ENCODE assay signal across 8 cellular contexts in the genomic region with DNA sequence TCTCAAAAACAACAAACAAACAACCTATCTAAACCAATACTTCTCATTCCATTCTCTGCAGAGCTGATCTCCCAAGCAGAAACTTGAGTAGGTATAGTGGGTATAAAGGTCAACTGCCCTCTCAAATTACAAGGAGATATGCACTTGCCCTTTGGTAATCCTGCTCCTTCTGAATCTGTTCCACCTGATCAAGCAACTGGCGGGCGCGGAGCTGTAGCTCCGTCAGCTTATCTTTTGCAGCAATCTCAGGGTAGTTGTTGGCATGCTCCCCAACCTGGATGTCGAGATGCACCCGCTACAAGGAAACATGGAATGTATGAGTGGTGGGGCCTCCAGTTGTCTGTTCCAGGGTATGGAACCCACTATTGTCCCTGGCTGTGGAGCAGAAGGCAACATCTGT. TPM values are rescaled to one million over a fixed set of nuclear protein-coding genes. Genes with fewer than 3 reads are reported as not detected.
DNase-seq lines count a peak whose midpoint lies in the region; ATAC-seq and TF ChIP-seq lines count a peak whose summit lies in the region.

No MANE protein-coding gene starts in this region.

- H3K4me2 ChIP-seq in GM23248 (ENCODE audit: unreplicated experiment): peak overlapping the region; percentile 77

- 0 out of 2 replicates have a peak overlapping the region, but pooled peaks have one; percentile 11 for H3K27ac ChIP-seq in GM23248
- H3K27ac ChIP-seq in SJSA1: no peak overlapping the region
- peak overlapping the region; percentile 95 to 98 (median 97) for H3K27ac ChIP-seq in gastrocnemius medialis

- intact Hi-C loops in gastrocnemius medialis (cut with DNase I; ENCODE audit: low total_unique reads): loop anchor here (5.0 to 10.0 kb wide), 3 partner anchors 166 to 534 kb away; partner anchors contain the start of genes PGAM2, TBRG4 and ZMIZ2

- in situ Hi-C loops in GM23248 (cut with MboI) (loop anchor here (25.0 kb wide), 1 partner anchor 531 kb away; the partner anchor contains the start of gene TBRG4), gastrocnemius medialis (cut with MboI; ENCODE audit: low sequenced_read_pairs in 4 of 4) (loop anchor here (5.0 to 25.0 kb wide), 7 partner anchors 131 to 531 kb away; partner anchors contain the start of genes TBRG4 (in 4 of the 4) and H2AZ2 (in 2 of the 4))

- ATAC-seq in gastrocnemius medialis (no peak), HG03378 (IDR thresholded peaks at IDR 0.05; ENCODE audit: unreplicated experiment) (no peak), GM18868 (IDR thresholded peaks at IDR 0.05; ENCODE audit: unreplicated experiment) (no peak)

- H3K9ac ChIP-seq in GM23248: peak overlapping the region; percentile 91

- H3K27me3 ChIP-seq in GM23248 (replicated peaks; ENCODE audit: insufficient read depth) (no peaks in the 10 kb centered on the region), SJSA1 (replicated peaks) (no peaks in the 10 kb centered on the region), gastrocnemius medialis (no peaks in the 10 kb centered on the region)

- H3K79me2 ChIP-seq in GM23248 (ENCODE audit: insufficient read depth): peaks cover 38% of the 10 kb centered on the region

- H3K9me2 ChIP-seq in GM23248 (ENCODE audit: insufficient read depth): no peaks in the 10 kb centered on the region

- no peak overlapping the region for H2AFZ ChIP-seq in GM23248

- H3K36me3 ChIP-seq in GM23248 (ENCODE audit: low read depth) (peaks cover 11% of the 10 kb centered on the region), SJSA1 (peaks cover 39% of the 10 kb centered on the region), gastrocnemius medialis (peaks cover 0 to 31% of the 10 kb centered on the region in 2 donors)

- TF ChIP-seq CTCF in fibroblast of villous mesenchyme (IDR thresholded peaks at IDR 0.05; ENCODE audit: insufficient read depth, low read depth, low read length) (no peak), gastrocnemius medialis (IDR thresholded peaks at IDR 0.05 in 4 of 5, conservative IDR thresholded peaks at IDR 0.05 in 1 of 5) (no peak)

- 68 to 74% methylated on average over 6 of the region's 6 CpGs for WGBS in GM23248 (ENCODE audit: low coverage in 1 of 2, low lambda C conversion rate in 2 of 2, missing lambda C conversion rate in 2 of 2), 2 experiments

- no peaks in the 10 kb centered on the region for H4K20me1 ChIP-seq in GM23248 (ENCODE audit: insufficient read depth)

- TF ChIP-seq POLR2A in gastrocnemius medialis (IDR thresholded peaks at IDR 0.05): no peak

- H3K9me3 ChIP-seq in GM23248 (ENCODE audit: low read depth): no peaks in the 10 kb centered on the region
- H3K9me3 ChIP-seq in SJSA1 (replicated peaks): no peaks in the 10 kb centered on the region
- no peaks in the 10 kb centered on the region for H3K9me3 ChIP-seq in gastrocnemius medialis

- DNase-seq in GM23248 (no peak), SJSA1 (ENCODE audit: low read depth in 1 of 2, low spot score in 2 of 2) (no peak), fibroblast of villous mesenchyme (ENCODE audit: low read depth) (no peak), gastrocnemius medialis (no peak), UCSD-AML1 (lab: John Stamatoyannopoulos, UW; ENCODE audit: unreplicated experiment) (no peak), NCI-H446 (lab: John Stamatoyannopoulos, UW) (no peak)

- H3K4me3 ChIP-seq in GM23248 (peak overlapping the region; percentile 87), SJSA1 (peak overlapping the region; percentile 64), fibroblast of villous mesenchyme (ENCODE audit: low read depth, low read length) (peak overlapping the region; percentile 68), gastrocnemius medialis (peak overlapping the region; percentile 67 to 98 (median 80))

- peaks cover 7% of the 10 kb centered on the region; the same call in 1 of the 2 replicates for H3K4me1 ChIP-seq in GM23248 (ENCODE audit: insufficient read depth)
- peaks cover 19% of the 10 kb centered on the region for H3K4me1 ChIP-seq in SJSA1 (replicated peaks)
- H3K4me1 ChIP-seq in gastrocnemius medialis: peaks cover 14 to 28% of the 10 kb centered on the region in 2 donors

- H3F3A ChIP-seq in GM23248 (ENCODE audit: insufficient read depth): peaks cover 17% of the 10 kb centered on the region; the same call in 1 of the 2 replicates

RNA-seq across cellular contexts. Expression of gene TMED4, which starts 1.1 kb away (rescaled TPM):
- 174 and 201 TPM in 2 replicates for total RNA-seq in GM23248 (2014; rRNA removed; shearing (Covaris generic))
- 78.2 and 86.0 TPM in 2 replicates for polyA plus RNA-seq in GM23248 (2016; fragmentation: Nextera tagmentation; extraction: Ambion mirVana)
- total RNA-seq in SJSA1 (2014; rRNA removed; shearing (Covaris generic)): 108 and 164 TPM in 2 replicates
- total RNA-seq in fibroblast of villous mesenchyme: 54.4 and 84.2 TPM in 2 replicates
- total RNA-seq in gastrocnemius medialis: 100 to 1,000 TPM in 3 of 4 donors, 10 to 100 TPM in 1; 85.8 to 162 (median 101) TPM

RNA-seq across cellular contexts. Expression of gene DDX56, which starts 7.2 kb away (rescaled TPM):
- total RNA-seq in GM23248 (2014; rRNA removed; shearing (Covaris generic)): 54.3 and 70.5 TPM in 2 replicates
- 65.1 and 68.6 TPM in 2 replicates for polyA plus RNA-seq in GM23248 (2016; fragmentation: Nextera tagmentation; extraction: Ambion mirVana)
- total RNA-seq in SJSA1 (2014; rRNA removed; shearing (Covaris generic)): 67.9 and 72.3 TPM in 2 replicates
- total RNA-seq in fibroblast of villous mesenchyme (44.8 and 57.0 TPM in 2 replicates), gastrocnemius medialis (10 to 100 TPM; 57.7 to 73.2 (median 66.1) TPM)

RNA-seq across cellular contexts. Expression of gene OGDH, which starts 25.5 kb away (rescaled TPM):
- total RNA-seq in GM23248 (2014; rRNA removed; shearing (Covaris generic)): 75.3 and 77.4 TPM in 2 replicates
- 31.4 and 35.3 TPM in 2 replicates for polyA plus RNA-seq in GM23248 (2016; fragmentation: Nextera tagmentation; extraction: Ambion mirVana)
- total RNA-seq in SJSA1 (2014; rRNA removed; shearing (Covaris generic)): 38.4 and 51.3 TPM in 2 replicates
- total RNA-seq in fibroblast of villous mesenchyme (75.7 and 99.7 TPM in 2 replicates), gastrocnemius medialis (100 to 1,000 TPM; 224 to 462 (median 396) TPM)

RNA-seq across cellular contexts. Expression of gene NPC1L1, which starts 39.8 kb away (rescaled TPM):
- total RNA-seq in GM23248 (2014; rRNA removed; shearing (Covaris generic)): not detected in 2 replicates
- not detected in 2 replicates for polyA plus RNA-seq in GM23248 (2016; fragmentation: Nextera tagmentation; extraction: Ambion mirVana)
- not detected in 2 replicates for total RNA-seq in SJSA1 (2014; rRNA removed; shearing (Covaris generic))
- total RNA-seq in fibroblast of villous mesenchyme (not detected in 2 replicates), gastrocnemius medialis (under 1 TPM in 2 of 4 donors, not detected in 2; 0.04 to 0.07 TPM)
